ENCODE assay signal across 11 cellular contexts in the genomic region with DNA sequence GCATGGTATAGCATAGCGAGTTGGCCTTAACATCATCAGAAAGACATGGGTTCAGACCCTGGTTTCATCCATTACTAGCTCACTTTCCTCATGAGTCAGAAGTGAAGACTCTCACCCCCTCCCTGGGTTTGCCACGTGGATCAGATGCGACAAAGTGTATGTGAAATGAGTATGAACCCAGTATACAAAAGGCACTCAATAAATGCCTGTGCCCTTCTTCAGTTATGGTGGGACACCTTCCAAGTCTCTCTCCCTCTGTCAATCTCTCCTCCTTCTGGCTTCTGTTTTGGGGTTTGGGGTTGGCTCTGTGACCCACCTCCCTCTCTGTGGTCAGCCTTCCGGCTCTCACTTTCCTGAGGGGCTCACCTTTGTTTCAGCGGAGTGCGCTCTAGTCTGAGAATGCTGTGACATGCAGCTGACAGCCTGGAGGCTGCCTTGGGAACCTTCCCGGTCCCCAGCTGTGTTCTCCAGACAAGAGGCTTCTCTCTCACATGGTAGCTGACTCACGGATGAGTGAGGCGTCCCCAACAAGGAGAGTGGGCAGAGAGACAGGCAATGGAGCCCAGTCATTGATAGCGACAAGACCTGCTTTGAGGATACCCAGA.
DNase-seq lines count a peak whose midpoint lies in the region; ATAC-seq and TF ChIP-seq lines count a peak whose summit lies in the region.
"Had no signal": no experiment of that assay in that cellular context is flagged by ENCODE, and none has a peak within 500 bp of the region (broad histone marks: within the 10 kb centered on the region; RNA-seq: fewer than 3 reads in every experiment).

No MANE protein-coding gene starts in this region.

- no peaks in the 10 kb centered on the region for H3K9me3 Mint-ChIP-seq in T-cell

- H3K9me3 ChIP-seq in smooth muscle cell (replicated peaks; ENCODE audit: low read depth): no peaks in the 10 kb centered on the region
- no peaks in the 10 kb centered on the region for H3K9me3 ChIP-seq in aorta (ENCODE audit: control insufficient read depth, low read length)
- H3K9me3 ChIP-seq in tibial artery: no peaks in the 10 kb centered on the region
- H3K9me3 ChIP-seq in vagina: no peaks in the 10 kb centered on the region
- H3K9me3 ChIP-seq in adrenal gland (replicated peaks in 1 of 3): no peaks in the 10 kb centered on the region
- H3K9me3 ChIP-seq: neutrophil had no signal

- ATAC-seq in T-cell (replicated peaks in 1 of 4) (peak in 3 of 4 experiments; percentile 31 to 38 (median 35)), aorta (ENCODE audit: low FRiP score) (no peak)

- peak overlapping the region; percentile 97 for H3K27ac ChIP-seq in smooth muscle cell (ENCODE audit: low read depth)
- H3K27ac ChIP-seq in aorta (ENCODE audit: low read depth in 1 of 2, low read length in 2 of 2): no peak overlapping the region
- no peak overlapping the region for H3K27ac ChIP-seq in tibial artery
- no peak overlapping the region for H3K27ac ChIP-seq in vagina
- no peak overlapping the region for H3K27ac ChIP-seq in adrenal gland
- H3K27ac ChIP-seq: neutrophil had no signal

- H3K27me3 Mint-ChIP-seq in T-cell: no peaks in the 10 kb centered on the region

- H3K9ac ChIP-seq in smooth muscle cell (ENCODE audit: low read depth): peak overlapping the region; percentile 87

- TF ChIP-seq CTCF in GM10248 (IDR thresholded peaks at IDR 0.05; ENCODE audit: control extremely low read depth, extremely low read depth, low read depth, missing control alignments): no peak
- TF ChIP-seq CTCF in smooth muscle cell (IDR thresholded peaks at IDR 0.05; ENCODE audit: borderline replicate concordance, insufficient read depth, poor library complexity, severe bottlenecking): no peak
- no peak for TF ChIP-seq CTCF in tibial artery (IDR thresholded peaks at IDR 0.05)
- no peak for TF ChIP-seq CTCF in vagina (IDR thresholded peaks at IDR 0.05)
- no peak for TF ChIP-seq CTCF in adrenal gland (IDR thresholded peaks at IDR 0.05)

- H3K4me1 ChIP-seq in smooth muscle cell (ENCODE audit: low read depth) (no peaks in the 10 kb centered on the region), aorta (ENCODE audit: control insufficient read depth in 1 of 2, insufficient read depth in 2 of 2, low read length in 2 of 2) (no peaks in the 10 kb centered on the region), tibial artery (no peaks in the 10 kb centered on the region), vagina (no peaks in the 10 kb centered on the region), adrenal gland (replicated peaks in 1 of 2) (no peaks in the 10 kb centered on the region)

- DNase-seq in GM10248 (ENCODE audit: extremely low spot score) (peak; percentile 69), T-cell (no peak), dedifferentiated amniotic fluid mesenchymal stem cell (ENCODE audit: extremely low spot score) (peak; percentile 40), smooth muscle cell (lab: John Stamatoyannopoulos, UW; ENCODE audit: unreplicated experiment) (no peak), aorta (no peak), tibial artery (no peak), vagina (ENCODE audit: extremely low spot score in 2 of 2) (no peak), adrenal gland (no peak)
- DNase-seq: cortex of kidney, NCI-H1436 had no signal

- H3K4me3 Mint-ChIP-seq in T-cell: peak overlapping the region in 1 of 3 donors; percentile 61

- intact Hi-C loops in aorta (cut with DNase I): no loop called here
- intact Hi-C loops in tibial artery (cut with DNase I; ENCODE audit: low total_unique reads): no loop called here
- intact Hi-C loops in vagina (cut with DNase I): no loop called here
- intact Hi-C loops in adrenal gland (cut with DNase I): no loop called here

- peak overlapping the region in 1 of 2 donors; percentile 62 for H3K27ac Mint-ChIP-seq in T-cell

- CTCF ChIA-PET in GM10248 (lab: Yijun Ruan, JAX): interaction anchor here (1.0 to 7.5 kb wide), 4 partner anchors 9 to 63 kb away, joined by 3 to 38 read pairs (median 4); no protein-coding TSS in a partner anchor
- CTCF ChIA-PET in T-cell (lab: Charles Lee): interaction anchor here in 1 of 2 donors (1.4 kb wide), 1 partner anchor 15 kb away, joined by 3 read pairs; no protein-coding TSS in a partner anchor

- peak overlapping the region; percentile 57 for H3K4me2 ChIP-seq in smooth muscle cell

- H3K4me3 ChIP-seq in smooth muscle cell (no peak overlapping the region), aorta (ENCODE audit: low read length in 2 of 2) (no peak overlapping the region), tibial artery (no peak overlapping the region), vagina (no peak overlapping the region), adrenal gland (no peak overlapping the region)

- H3K79me2 ChIP-seq in smooth muscle cell (ENCODE audit: low read depth): peaks cover 50% of the 10 kb centered on the region

- POLR2A ChIA-PET in GM10248 (lab: Yijun Ruan, JAX): interaction anchor here (0.6 kb wide), 1 partner anchor 18 kb away, joined by 5 read pairs; no protein-coding TSS in a partner anchor
- POLR2A ChIA-PET in T-cell (lab: Charles Lee): no interaction called here

- H3K4me1 Mint-ChIP-seq in T-cell: peaks cover 31 to 39% (median 37%) of the 10 kb centered on the region in 3 donors

- no peak overlapping the region for H2AFZ ChIP-seq in smooth muscle cell (ENCODE audit: low read depth)

- TF ChIP-seq POLR2A in vagina (IDR thresholded peaks at IDR 0.05) (no peak), adrenal gland (IDR thresholded peaks at IDR 0.05) (no peak)

- H4K20me1 ChIP-seq in smooth muscle cell (ENCODE audit: low read depth): no peaks in the 10 kb centered on the region

- WGBS in smooth muscle cell (ENCODE audit: low lambda C conversion rate): 41% methylated on average over 10 of the region's 10 CpGs
- WGBS in aorta, 2 donors: 87% methylated on average over 10 of the region's 10 CpGs
- WGBS in adrenal gland, 4 donors: 80 to 91% (median 84%) methylated on average over 9 to 10 of the region's 10 CpGs

- H3K36me3 ChIP-seq in smooth muscle cell (ENCODE audit: low read depth) (no peaks in the 10 kb centered on the region), aorta (ENCODE audit: control insufficient read depth in 1 of 2, insufficient read depth in 2 of 2, low read length in 1 of 2) (no peaks in the 10 kb centered on the region), tibial artery (no peaks in the 10 kb centered on the region), vagina (no peaks in the 10 kb centered on the region), adrenal gland (replicated peaks in 1 of 2) (no peaks in the 10 kb centered on the region)
- H3K36me3 ChIP-seq: neutrophil had no signal

- no peaks in the 10 kb centered on the region for H3K27me3 ChIP-seq in smooth muscle cell (ENCODE audit: low read depth)
- no peaks in the 10 kb centered on the region for H3K27me3 ChIP-seq in aorta (ENCODE audit: control insufficient read depth in 1 of 2, insufficient read depth in 2 of 2, low read length in 1 of 2)
- H3K27me3 ChIP-seq in tibial artery: no peaks in the 10 kb centered on the region
- H3K27me3 ChIP-seq in vagina: no peaks in the 10 kb centered on the region
- H3K27me3 ChIP-seq in adrenal gland: no peaks in the 10 kb centered on the region
- H3K27me3 ChIP-seq: neutrophil had no signal

- H3F3A ChIP-seq in smooth muscle cell (ENCODE audit: low read depth): no peaks in the 10 kb centered on the region

- no peaks in the 10 kb centered on the region for H3K36me3 Mint-ChIP-seq in T-cell

Comparison
In these comparisons a context has a peak if more than half of its experiments do, and no peak if none do; other contexts are left out.
1. DNase-seq: peak in GM10248 (single experiment) and dedifferentiated amniotic fluid mesenchymal stem cell (single experiment); none in T-cell (0 of 34), smooth muscle cell (single experiment), aorta (0 of 2), tibial artery (0 of 2), vagina (0 of 2) and adrenal gland (0 of 7).